12 cellular contexts compared by ENCODE assay signal in the genomic region with DNA sequence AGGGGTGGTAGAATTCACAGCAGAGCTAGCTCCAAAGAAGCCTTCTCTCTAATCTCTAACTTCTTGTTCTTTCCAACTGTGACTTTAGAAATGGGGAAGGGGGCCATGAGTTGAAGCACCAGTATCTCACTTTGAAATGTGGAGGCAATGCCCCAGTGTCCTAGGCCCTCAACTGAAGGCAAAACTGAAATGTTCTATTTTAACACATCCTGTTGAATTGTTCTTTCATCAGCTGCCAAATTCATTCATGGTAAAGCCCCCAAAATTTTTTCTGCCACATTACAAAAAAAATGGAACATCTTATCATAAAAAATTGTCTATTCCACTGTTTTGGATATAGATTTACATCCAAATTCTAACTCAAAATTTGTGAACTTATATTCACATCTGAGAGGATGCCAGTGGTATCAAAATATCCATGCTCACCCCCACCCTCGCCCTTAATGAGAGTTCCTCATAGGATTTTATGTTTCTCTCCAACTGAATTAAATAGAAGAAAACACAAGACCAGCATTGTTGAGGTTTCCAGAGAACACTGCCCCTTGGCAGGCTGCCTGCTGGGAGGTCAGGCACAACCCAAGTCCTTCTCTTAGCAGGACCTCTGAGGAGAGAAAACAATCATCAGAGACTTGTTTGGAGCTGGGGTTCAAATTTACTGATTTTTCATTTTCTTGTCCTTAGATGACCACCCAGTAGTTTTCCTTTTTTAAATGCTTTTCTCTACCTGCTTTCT.
DNase-seq lines count a peak whose midpoint lies in the region; ATAC-seq, FAIRE-seq and TF ChIP-seq lines count a peak whose summit lies in the region.
"Had no signal": no experiment of that assay in that cellular context is flagged by ENCODE, and none has a peak within 500 bp of the region (broad histone marks: within the 10 kb centered on the region; RNA-seq: fewer than 3 reads in every experiment).

No MANE protein-coding gene starts in this region.

- no peak overlapping the region for H3K4me3 Mint-ChIP-seq in natural killer cell treated with Interleukin-12 subunit alpha and Interleukin-12 subunit beta and Interleukin-15 and Interleukin-18, amount 100 ng/mL, for 72 hours

- dilution Hi-C loops in endothelial cell of umbilical vein (cut with MboI; ENCODE audit: extremely low pct_ligation_motif_present, low sequenced_read_pairs): no loop called here

- FAIRE-seq in endothelial cell of umbilical vein (lab: Jason Lieb, UNC): no peak
- FAIRE-seq: H1 had no signal

- H3K4me1 ChIP-seq in MM.1S (ENCODE audit: low read length) (peaks cover 40% of the 10 kb centered on the region), endothelial cell of umbilical vein (ENCODE audit: control insufficient read depth, extremely low read depth, insufficient read depth, low read length) (no peaks in the 10 kb centered on the region)

- H4K20me1 ChIP-seq in MM.1S (ENCODE audit: insufficient read depth, low read length) (no peaks in the 10 kb centered on the region), endothelial cell of umbilical vein (replicated peaks; ENCODE audit: control insufficient read depth, extremely low read depth, insufficient read depth, low read length) (no peaks in the 10 kb centered on the region)

- H3K9me3 ChIP-seq in MM.1S (replicated peaks; ENCODE audit: insufficient read depth, low read length) (no peaks in the 10 kb centered on the region), endothelial cell of umbilical vein (replicated peaks; ENCODE audit: control insufficient read depth, insufficient read depth, low read length) (no peaks in the 10 kb centered on the region)

- DNase-seq in Ammon's horn (ENCODE audit: low spot score) (peak; percentile 96), MM.1S (no peak), endothelial cell of umbilical vein (ENCODE audit: low read depth, low spot score) (peak; percentile 68), NCI-H1092 treated with DMSO at 0.1 percent for 48 hours (lab: John Stamatoyannopoulos, UW) (no peak), GM03348 (ENCODE audit: low spot score) (no peak), NCI-H1436 (lab: John Stamatoyannopoulos, UW) (no peak)
- no peak for DNase-seq in natural killer cell treated with Interleukin-12 subunit alpha and Interleukin-12 subunit beta and Interleukin-15 and Interleukin-18, amount 100 ng/mL, for 72 hours (ENCODE audit: low spot score)
- DNase-seq: activated T-cell treated with anti-CD3 and anti-CD28 coated beads, Interleukin-2, amount 50 U/mL, for 1 hour; NCI-H2081 treated with DMSO at 0.1 percent for 48 hours; SIG-M5 had no signal

- peaks cover 39 to 42% of the 10 kb centered on the region in 2 donors for H3K4me1 Mint-ChIP-seq in natural killer cell treated with Interleukin-12 subunit alpha and Interleukin-12 subunit beta and Interleukin-15 and Interleukin-18, amount 100 ng/mL, for 72 hours (ENCODE audit: low read depth in 2 of 2)

- ATAC-seq in natural killer cell treated with Interleukin-12 subunit alpha and Interleukin-12 subunit beta and Interleukin-15 and Interleukin-18, amount 100 ng/mL, for 72 hours: no peak
- ATAC-seq in GM18520 (IDR thresholded peaks at IDR 0.05; ENCODE audit: unreplicated experiment): no peak

- TF ChIP-seq CTCF in MM.1S (IDR thresholded peaks at IDR 0.05; ENCODE audit: low read length) (no peak), endothelial cell of umbilical vein (IDR thresholded peaks at IDR 0.05; ENCODE audit: extremely low read depth in 1 of 2, insufficient read depth in 1 of 2, low read depth in 1 of 2, low read length in 2 of 2) (no peak)

- peaks cover 61% of the 10 kb centered on the region for H3K36me3 Mint-ChIP-seq in natural killer cell treated with Interleukin-12 subunit alpha and Interleukin-12 subunit beta and Interleukin-15 and Interleukin-18, amount 100 ng/mL, for 72 hours

- no peaks in the 10 kb centered on the region for H3K79me2 ChIP-seq in MM.1S (ENCODE audit: low read length)
- H3K79me2 ChIP-seq in endothelial cell of umbilical vein (ENCODE audit: control insufficient read depth, insufficient read depth, low read length): no peaks in the 10 kb centered on the region

- H3F3A ChIP-seq in MM.1S (ENCODE audit: insufficient read depth, low read length): peaks cover 6% of the 10 kb centered on the region

- intact Hi-C loops in endothelial cell of umbilical vein (cut with micrococcal nuclease): no loop called here

- H3K9me1 ChIP-seq in endothelial cell of umbilical vein (replicated peaks; ENCODE audit: control insufficient read depth, extremely low read depth, insufficient read depth, low read length): no peaks in the 10 kb centered on the region

- no peaks in the 10 kb centered on the region for H3K9me3 Mint-ChIP-seq in natural killer cell treated with Interleukin-12 subunit alpha and Interleukin-12 subunit beta and Interleukin-15 and Interleukin-18, amount 100 ng/mL, for 72 hours

- CTCF ChIA-PET in endothelial cell of umbilical vein (lab: Charles Lee): no interaction called here

- H3K27ac ChIP-seq in MM.1S (ENCODE audit: low read length) (no peak overlapping the region), endothelial cell of umbilical vein (ENCODE audit: insufficient read depth, low read depth, low read length) (no peak overlapping the region)

- H3K27ac Mint-ChIP-seq in natural killer cell treated with Interleukin-12 subunit alpha and Interleukin-12 subunit beta and Interleukin-15 and Interleukin-18, amount 100 ng/mL, for 72 hours: peak overlapping the region; percentile 73 to 78

- no peaks in the 10 kb centered on the region for H3K27me3 Mint-ChIP-seq in natural killer cell treated with Interleukin-12 subunit alpha and Interleukin-12 subunit beta and Interleukin-15 and Interleukin-18, amount 100 ng/mL, for 72 hours

- H3K27me3 ChIP-seq in MM.1S (replicated peaks; ENCODE audit: insufficient read depth, low read length) (no peaks in the 10 kb centered on the region; the same call in 1 of the 2 replicates), endothelial cell of umbilical vein (ENCODE audit: control insufficient read depth in 2 of 2, insufficient read depth in 2 of 2, low read length in 2 of 2) (no peaks in the 10 kb centered on the region)

- BruUV-seq in endothelial cell of umbilical vein (replicated peaks; lab: Mats Ljungman, UMichigan): no TSS peak

- H3K36me3 ChIP-seq in MM.1S (replicated peaks; ENCODE audit: insufficient read depth, low read length): 0 out of 2 replicates have a peak, but pooled peaks cover 3% of the 10 kb centered on the region
- H3K36me3 ChIP-seq in endothelial cell of umbilical vein (ENCODE audit: control insufficient read depth in 2 of 2, extremely low read depth in 1 of 2, insufficient read depth in 2 of 2, low read length in 2 of 2): no peaks in the 10 kb centered on the region

- H2AFZ ChIP-seq in MM.1S (ENCODE audit: low read length) (no peak overlapping the region), endothelial cell of umbilical vein (ENCODE audit: low read depth, low read length) (no peak overlapping the region)

- no peaks in the 10 kb centered on the region for H3K9me2 ChIP-seq in MM.1S (replicated peaks; ENCODE audit: insufficient read depth, low read length)

- no peak overlapping the region for H3K4me3 ChIP-seq in MM.1S (ENCODE audit: low read length)
- no peak overlapping the region for H3K4me3 ChIP-seq in endothelial cell of umbilical vein (replicated peaks in 1 of 3; ENCODE audit: insufficient read depth in 1 of 3, low read depth in 1 of 3, low read length in 3 of 3)

- no peak for TF ChIP-seq POLR2A in endothelial cell of umbilical vein (IDR thresholded peaks at IDR 0.05; ENCODE audit: low read depth, low read length)

- H3K4me2 ChIP-seq in MM.1S (ENCODE audit: low read depth, low read length) (peak overlapping the region; percentile 14; the same call in 1 of the 2 replicates), endothelial cell of umbilical vein (ENCODE audit: insufficient read depth, low read length) (no peak overlapping the region)

- POLR2A ChIA-PET in endothelial cell of umbilical vein (lab: Charles Lee): no interaction called here

- H3K9ac ChIP-seq in MM.1S (ENCODE audit: low read length): no peak overlapping the region
- no peak overlapping the region for H3K9ac ChIP-seq in endothelial cell of umbilical vein (replicated peaks; ENCODE audit: extremely low read depth, insufficient read depth, low read length)

TF ChIP-seq in endothelial cell of umbilical vein, 7 proteins besides CTCF, POLR2A, EP300 and RAD21:
- TF ChIP-seq JUN (IDR thresholded peaks at IDR 0.05; ENCODE audit: borderline replicate concordance, insufficient read depth, insufficient read length, low read depth) (no peak), EZH2 (IDR thresholded peaks at IDR 0.05; ENCODE audit: borderline replicate concordance, low read depth, low read length, severe bottlenecking) (no peak), FOS (IDR thresholded peaks at IDR 0.05; ENCODE audit: borderline replicate concordance, insufficient read depth, low read length) (no peak)

Comparison
In these comparisons a context has a peak if more than half of its experiments do, and no peak if none do; other contexts are left out.
1. DNase-seq: peak in Ammon's horn (single experiment) and endothelial cell of umbilical vein (single experiment); none in MM.1S (single experiment), natural killer cell treated with Interleukin-12 subunit alpha and Interleukin-12 subunit beta and Interleukin-15 and Interleukin-18, amount 100 ng/mL, for 72 hours (single experiment), NCI-H1092 treated with DMSO at 0.1 percent for 48 hours (single experiment), GM03348 (single experiment) and NCI-H1436 (single experiment).